10 cellular contexts compared by ENCODE assay signal in genomic region chr2:241506793-241507429, GRCh38. TPM values are rescaled to one million over a fixed set of nuclear protein-coding genes. Genes with fewer than 3 reads are reported as not detected.
DNase-seq lines count a peak whose midpoint lies in the region; ATAC-seq lines count a peak whose summit lies in the region.
"Had no signal": no experiment of that assay in that cellular context is flagged by ENCODE, and none has a peak within 500 bp of the region (broad histone marks: within the 10 kb centered on the region; RNA-seq: fewer than 3 reads in every experiment).

No MANE protein-coding gene starts in this region.

- peaks cover 18% of the 10 kb centered on the region for H3K4me1 Mint-ChIP-seq in activated CD8-positive, alpha-beta memory T cell treated with anti-CD3 and anti-CD28 coated beads, Interleukin-2, amount 10 ng/mL, durations not matched to agents 7 days and 5 days
- H3K4me1 Mint-ChIP-seq in activated naive CD8-positive, alpha-beta T cell treated with anti-CD3 and anti-CD28 coated beads, Interleukin-2, amount 10 ng/mL, durations not matched to agents 7 days and 5 days, result peaks cover 15% of the 10 kb centered on the region

- POLR2A ChIA-PET in activated naive CD8-positive, alpha-beta T cell treated with anti-CD3 and anti-CD28 coated beads, Interleukin-2, amount 10 ng/mL, durations not matched to agents 7 days and 5 days (lab: Charles Lee), result interaction anchor here (0.9 to 1.3 kb wide), 2 partner anchors 9 kb away, joined by 3 to 5 read pairs; no protein-coding TSS in a partner anchor

- DNase-seq in activated CD8-positive, alpha-beta memory T cell treated with anti-CD3 and anti-CD28 coated beads, Interleukin-2, amount 10 ng/mL, durations not matched to agents 7 days and 5 days, result no peak
- DNase-seq in activated CD8-positive, alpha-beta memory T cell treated with anti-CD3 and anti-CD28 coated beads, Interleukin-2, amount 50 U/mL, for 48 hours, result no peak
- DNase-seq in activated naive CD8-positive, alpha-beta T cell treated with anti-CD3 and anti-CD28 coated beads, Interleukin-2, amount 10 ng/mL, durations not matched to agents 7 days and 5 days, result no peak
- DNase-seq in kidney tubule cell (ENCODE audit: low spot score), result peak; percentile 14
- no peak for DNase-seq in NCI-H446 (lab: John Stamatoyannopoulos, UW)
- no peak for DNase-seq in NOMO-1 treated with DMSO at 0.1 percent for 48 hours (lab: John Stamatoyannopoulos, UW; ENCODE audit: unreplicated experiment)
- DNase-seq: DMS79 treated with DMSO at 0.1 percent for 48 hours, NCI-H2171 treated with DMSO at 0.1 percent for 48 hours had no signal

- peaks cover 5% of the 10 kb centered on the region for H3K27me3 Mint-ChIP-seq in activated CD8-positive, alpha-beta memory T cell treated with anti-CD3 and anti-CD28 coated beads, Interleukin-2, amount 10 ng/mL, durations not matched to agents 7 days and 5 days
- no peaks in the 10 kb centered on the region for H3K27me3 Mint-ChIP-seq in activated naive CD8-positive, alpha-beta T cell treated with anti-CD3 and anti-CD28 coated beads, Interleukin-2, amount 10 ng/mL, durations not matched to agents 7 days and 5 days

- peaks cover 9% of the 10 kb centered on the region for H3K36me3 ChIP-seq in thymus (ENCODE audit: control insufficient read depth, insufficient read depth)

- H3K9me3 ChIP-seq in thymus (ENCODE audit: control insufficient read depth), result no peaks in the 10 kb centered on the region

- peak overlapping the region; percentile 90 for H3K4me3 ChIP-seq in thymus (ENCODE audit: low read length)

- H3K27me3 ChIP-seq in thymus (ENCODE audit: control insufficient read depth, insufficient read depth), result peaks cover 4% of the 10 kb centered on the region

- CTCF ChIA-PET in activated CD8-positive, alpha-beta memory T cell treated with anti-CD3 and anti-CD28 coated beads, Interleukin-2, amount 10 ng/mL, durations not matched to agents 7 days and 5 days (lab: Charles Lee), result interaction anchor here (0.5 to 1.0 kb wide), 3 partner anchors 33 to 356 kb away, joined by 3 to 4 read pairs (median 3); partner anchors contain the start of gene PPP1R7

- H3K4me1 ChIP-seq in thymus (ENCODE audit: control insufficient read depth, insufficient read depth, low read length), result peaks cover 9% of the 10 kb centered on the region

- peak overlapping the region; percentile 52 for H3K27ac Mint-ChIP-seq in activated CD8-positive, alpha-beta memory T cell treated with anti-CD3 and anti-CD28 coated beads, Interleukin-2, amount 10 ng/mL, durations not matched to agents 7 days and 5 days
- no peak overlapping the region for H3K27ac Mint-ChIP-seq in activated naive CD8-positive, alpha-beta T cell treated with anti-CD3 and anti-CD28 coated beads, Interleukin-2, amount 10 ng/mL, durations not matched to agents 7 days and 5 days

- peak overlapping the region; percentile 78 for H3K4me3 Mint-ChIP-seq in activated CD8-positive, alpha-beta memory T cell treated with anti-CD3 and anti-CD28 coated beads, Interleukin-2, amount 10 ng/mL, durations not matched to agents 7 days and 5 days
- peak overlapping the region; percentile 82 for H3K4me3 Mint-ChIP-seq in activated naive CD8-positive, alpha-beta T cell treated with anti-CD3 and anti-CD28 coated beads, Interleukin-2, amount 10 ng/mL, durations not matched to agents 7 days and 5 days

- no peak overlapping the region for H3K27ac ChIP-seq in thymus (ENCODE audit: low read depth)

- ATAC-seq in activated CD8-positive, alpha-beta memory T cell treated with anti-CD3 and anti-CD28 coated beads, Interleukin-2, amount 10 ng/mL, durations not matched to agents 7 days and 5 days, result no peak
- ATAC-seq in activated naive CD8-positive, alpha-beta T cell treated with anti-CD3 and anti-CD28 coated beads, Interleukin-2, amount 10 ng/mL, durations not matched to agents 7 days and 5 days (ENCODE audit: low read depth), result no peak
- ATAC-seq in HG02852 (IDR thresholded peaks at IDR 0.05; ENCODE audit: unreplicated experiment), result no peak

- H3K36me3 Mint-ChIP-seq in activated CD8-positive, alpha-beta memory T cell treated with anti-CD3 and anti-CD28 coated beads, Interleukin-2, amount 10 ng/mL, durations not matched to agents 7 days and 5 days, result no peaks in the 10 kb centered on the region
- H3K36me3 Mint-ChIP-seq in activated naive CD8-positive, alpha-beta T cell treated with anti-CD3 and anti-CD28 coated beads, Interleukin-2, amount 10 ng/mL, durations not matched to agents 7 days and 5 days, result no peaks in the 10 kb centered on the region

- H3K9me3 Mint-ChIP-seq in activated CD8-positive, alpha-beta memory T cell treated with anti-CD3 and anti-CD28 coated beads, Interleukin-2, amount 10 ng/mL, durations not matched to agents 7 days and 5 days (ENCODE audit: low read depth), result no peaks in the 10 kb centered on the region
- no peaks in the 10 kb centered on the region for H3K9me3 Mint-ChIP-seq in activated naive CD8-positive, alpha-beta T cell treated with anti-CD3 and anti-CD28 coated beads, Interleukin-2, amount 10 ng/mL, durations not matched to agents 7 days and 5 days

- WGBS in thymus, result 84% methylated on average over 19 of the region's 19 CpGs

RNA-seq across cellular contexts. Expression of gene STK25, which starts 1.5 kb away (rescaled TPM):
- 100 to 1,000 TPM; 108 to 130 TPM for total RNA-seq in activated CD8-positive, alpha-beta memory T cell treated with anti-CD3 and anti-CD28 coated beads, Interleukin-2, amount 10 ng/mL, durations not matched to agents 7 days and 5 days
- 100 to 1,000 TPM; 156 to 162 TPM for total RNA-seq in activated naive CD8-positive, alpha-beta T cell treated with anti-CD3 and anti-CD28 coated beads, Interleukin-2, amount 10 ng/mL, durations not matched to agents 7 days and 5 days
- polyA plus RNA-seq in thymus, result 198 TPM

RNA-seq across cellular contexts. Expression of gene BOK, which starts 51.6 kb away (rescaled TPM):
- not detected for total RNA-seq in activated CD8-positive, alpha-beta memory T cell treated with anti-CD3 and anti-CD28 coated beads, Interleukin-2, amount 10 ng/mL, durations not matched to agents 7 days and 5 days
- total RNA-seq in activated naive CD8-positive, alpha-beta T cell treated with anti-CD3 and anti-CD28 coated beads, Interleukin-2, amount 10 ng/mL, durations not matched to agents 7 days and 5 days, result not detected
- polyA plus RNA-seq in thymus, result 5.1 TPM
